In the genomic region with DNA sequence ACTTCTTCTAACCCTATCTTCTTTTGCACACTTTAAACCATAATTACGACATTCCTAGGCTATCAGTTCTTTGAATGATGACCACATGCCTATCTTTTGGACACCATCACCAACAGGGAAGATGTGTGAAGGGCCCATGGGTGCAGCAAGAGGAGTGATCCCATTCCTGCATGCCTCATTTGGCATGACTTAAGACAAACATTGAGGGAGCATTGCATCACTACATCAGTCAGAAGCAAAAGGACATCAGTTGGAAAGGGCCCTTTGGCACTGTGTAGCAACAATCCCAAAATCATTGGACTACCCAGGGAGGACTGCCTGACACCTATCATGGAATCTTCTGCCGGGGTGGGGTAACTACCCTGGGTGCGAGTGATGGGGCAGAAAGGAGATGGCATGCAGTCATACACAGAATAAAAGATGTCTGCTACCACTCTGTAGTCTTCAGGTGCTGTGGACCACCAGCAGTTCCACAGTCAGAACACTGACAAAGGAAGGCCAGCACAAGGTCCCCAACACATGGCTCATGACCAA, we compare ENCODE assay signal across 19 cellular contexts.
"Had no signal": no experiment of that assay in that cellular context is flagged by ENCODE, and none has a peak within 500 bp of the region (broad histone marks: within the 10 kb centered on the region; RNA-seq: fewer than 3 reads in every experiment).

No MANE protein-coding gene starts in this region.

- DNase-seq: activated CD4-positive, alpha-beta T cell treated with anti-CD3 and anti-CD28 coated beads, Interleukin-2, amount 10 ng/mL, durations not matched to agents 7 days and 5 days; activated CD4-positive, CD25-positive, alpha-beta regulatory T cell; activated CD8-positive, alpha-beta memory T cell treated with anti-CD3 and anti-CD28 coated beads for 24 hours; activated naive CD4-positive, alpha-beta T cell treated with anti-CD3 and anti-CD28 coated beads for 36 hours; body of pancreas; effector memory CD4-positive, alpha-beta T cell; foreskin keratinocyte; immature natural killer cell; left colon; mucosa of descending colon; naive thymus-derived CD8-positive, alpha-beta T cell; nucleus accumbens; sigmoid colon; stimulated activated CD4-positive, alpha-beta T cell treated with anti-CD3 and anti-CD28 coated beads, Interleukin-12 subunit alpha, Interleukin-12 subunit beta, amount 100 ng/mL, for 4 hours; stimulated activated CD4-positive, alpha-beta T cell treated with anti-CD3 and anti-CD28 coated beads, Interleukin-2, amount 100 ng/mL, for 48 hours; stimulated activated naive CD8-positive, alpha-beta T cell treated with anti-CD3 and anti-CD28 coated beads, Interleukin-15, Interleukin-2, amounts not matched to agents 100 U/mL and 50 U/mL, for 24 hours; upper lobe of left lung had no signal

- ATAC-seq: activated T-helper 17 cell treated with anti-CD3 and anti-CD28 coated beads, Interleukin-2, amount 50 U/mL, for 72 hours; body of pancreas; foreskin keratinocyte; left colon; mucosa of descending colon; naive thymus-derived CD8-positive, alpha-beta T cell; stimulated activated naive CD8-positive, alpha-beta T cell treated with anti-CD3 and anti-CD28 coated beads, Interleukin-15, Interleukin-2, amounts not matched to agents 100 U/mL and 50 U/mL, for 24 hours had no signal

- FAIRE-seq: TTC549 had no signal
